8 cellular contexts compared by ENCODE assay signal in the genomic region with DNA sequence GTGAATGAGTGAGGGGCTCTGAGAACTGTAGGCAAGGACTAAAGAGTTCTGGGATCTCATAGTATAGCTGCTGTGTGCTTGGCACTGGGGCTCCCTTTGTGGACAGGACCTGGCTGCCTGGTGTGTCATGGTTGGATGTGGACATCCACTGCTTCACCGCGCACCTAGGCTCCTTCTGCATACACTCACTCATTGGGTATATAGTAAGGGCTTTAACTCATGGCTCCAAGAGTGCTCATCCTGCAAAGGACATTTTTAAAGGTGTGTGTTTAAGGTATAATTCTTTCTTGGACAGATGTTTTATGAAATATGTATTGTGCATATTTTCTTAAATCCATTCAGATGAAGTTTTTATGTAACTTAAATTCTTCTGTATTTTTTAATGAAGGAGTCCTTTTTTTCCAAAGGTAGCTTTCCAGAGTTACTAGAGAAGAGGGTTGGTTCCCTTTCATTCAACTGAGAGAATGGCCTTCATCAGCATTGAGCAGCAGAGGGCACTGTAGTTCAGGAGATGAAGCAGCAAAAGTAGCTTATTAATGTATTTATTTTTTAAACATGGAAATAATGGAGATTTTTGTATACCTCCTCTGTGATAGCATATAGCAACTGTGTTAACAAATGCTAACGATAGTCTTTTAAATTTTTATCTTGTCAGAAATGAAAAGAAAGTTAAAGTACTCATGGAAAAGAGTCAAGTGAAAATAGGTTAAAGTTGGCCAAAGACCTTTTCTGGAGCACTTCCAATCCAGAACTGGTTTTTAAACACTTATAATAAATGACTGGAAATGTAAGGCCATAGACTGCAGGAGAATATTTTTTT. TPM values are rescaled to one million over a fixed set of nuclear protein-coding genes. Genes with fewer than 3 reads are reported as not detected.
A peak's percentile ranks its signal among the peaks of the same experiment; 100 is the strongest.
DNase-seq lines count a peak whose midpoint lies in the region; ATAC-seq, FAIRE-seq and TF ChIP-seq lines count a peak whose summit lies in the region.

No MANE protein-coding gene starts in this region.

- peak; percentile 80 for DNase-seq in activated effector memory CD4-positive, alpha-beta T cell treated with anti-CD3 and anti-CD28 coated beads, Interleukin-2, amount 50 U/mL, for 16 hours
- DNase-seq in activated effector memory CD4-positive, alpha-beta T cell treated with Interleukin-2 at 50 U/mL for 16 hours: no peak
- DNase-seq in KG1 (lab: John Stamatoyannopoulos, UW): peak; percentile 43
- peak; percentile 54 for DNase-seq in SKM-1 (lab: John Stamatoyannopoulos, UW; ENCODE audit: unreplicated experiment)
- peak; percentile 45 for DNase-seq in bronchial epithelial cell (ENCODE audit: low read depth)
- DNase-seq in left lobe of liver (ENCODE audit: low spot score): no peak
- DNase-seq in stimulated activated naive CD4-positive, alpha-beta T cell treated with Interleukin-2 at 50 U/mL for 16 hours (lab: John Stamatoyannopoulos, UW): peak; percentile 47

- TF ChIP-seq CTCF in bronchial epithelial cell (IDR thresholded peaks at IDR 0.05; ENCODE audit: insufficient read depth, low read length, severe bottlenecking): peak; percentile 48

- no peak overlapping the region for H3K4me3 ChIP-seq in bronchial epithelial cell (ENCODE audit: low read depth, low read length)

- peaks cover 3% of the 10 kb centered on the region for H3K36me3 ChIP-seq in bronchial epithelial cell (ENCODE audit: control insufficient read depth, insufficient read depth, low read length)

- no peak for FAIRE-seq in bronchial epithelial cell (lab: Jason Lieb, UNC)

- peak; percentile 91 for ATAC-seq in left lobe of liver
- no peak for ATAC-seq in HG02885 (IDR thresholded peaks at IDR 0.05; ENCODE audit: poor library complexity, unreplicated experiment)

- no peaks in the 10 kb centered on the region for H3K27me3 ChIP-seq in bronchial epithelial cell (ENCODE audit: control insufficient read depth, insufficient read depth, low read length)

RNA-seq across cellular contexts. Expression of gene OXNAD1, which starts 25.2 kb away (rescaled TPM):
- total RNA-seq in bronchial epithelial cell: 17.6 and 18.6 TPM in 2 replicates
- total RNA-seq in left lobe of liver: 17.8 TPM

RNA-seq across cellular contexts. Expression of gene DPH3, which starts 25.5 kb away (rescaled TPM):
- total RNA-seq in bronchial epithelial cell (15.0 and 20.6 TPM in 2 replicates), left lobe of liver (10.9 TPM)

Comparison
In these comparisons a context has a peak if more than half of its experiments do, and no peak if none do; other contexts are left out.
1. DNase-seq: peak in activated effector memory CD4-positive, alpha-beta T cell treated with anti-CD3 and anti-CD28 coated beads, Interleukin-2, amount 50 U/mL, for 16 hours (single experiment), KG1 (single experiment), SKM-1 (single experiment), bronchial epithelial cell (single experiment) and stimulated activated naive CD4-positive, alpha-beta T cell treated with Interleukin-2 at 50 U/mL for 16 hours (single experiment); none in activated effector memory CD4-positive, alpha-beta T cell treated with Interleukin-2 at 50 U/mL for 16 hours (single experiment) and left lobe of liver (single experiment).